In the genomic region with DNA sequence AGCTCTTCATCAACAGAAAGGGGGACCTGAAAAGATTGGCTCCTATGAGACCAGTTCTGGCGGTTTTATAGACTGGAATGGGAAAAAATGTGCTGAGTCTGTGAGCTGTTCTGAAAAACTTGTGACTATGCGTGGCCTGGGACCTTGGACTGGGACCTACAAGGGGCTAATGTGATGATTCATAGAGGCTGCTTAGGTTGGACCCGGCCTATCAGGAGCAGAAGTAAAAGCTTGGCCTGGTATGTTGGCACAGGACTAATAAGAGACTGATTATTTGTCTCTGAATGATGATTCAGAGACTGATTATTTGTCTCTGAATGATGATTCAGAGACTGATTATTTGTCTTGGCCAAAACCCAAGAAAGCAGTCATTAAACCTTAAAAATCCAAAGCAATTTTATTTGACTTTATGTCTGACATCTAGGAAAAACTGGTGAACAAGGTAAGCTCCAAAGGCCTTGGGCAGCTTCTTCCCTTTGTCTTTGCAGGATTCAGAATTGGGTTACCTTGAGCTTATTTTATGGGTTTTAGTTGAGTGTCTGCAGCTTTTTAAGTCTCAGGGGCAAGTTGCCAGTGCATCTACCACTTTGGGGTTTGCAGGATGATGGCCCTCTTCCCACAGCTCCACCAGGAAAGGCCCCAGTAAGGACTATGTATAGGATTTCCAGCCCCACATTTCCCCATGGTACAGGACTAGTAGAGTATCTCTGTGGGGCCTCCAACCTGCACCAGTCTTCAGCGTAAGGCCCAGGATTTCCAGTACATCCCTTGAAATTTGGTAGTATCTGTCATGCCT, we compare ENCODE assay signal across 21 cellular contexts.
DNase-seq lines count a peak whose midpoint lies in the region; TF ChIP-seq lines count a peak whose summit lies in the region.
"Had no signal": no experiment of that assay in that cellular context is flagged by ENCODE, and none has a peak within 500 bp of the region (broad histone marks: within the 10 kb centered on the region; RNA-seq: fewer than 3 reads in every experiment).

No MANE protein-coding gene starts in this region.

- no peaks in the 10 kb centered on the region for H3K9me2 ChIP-seq in MM.1S (replicated peaks; ENCODE audit: insufficient read depth, low read length)

- no peaks in the 10 kb centered on the region for H3F3A ChIP-seq in MM.1S (ENCODE audit: insufficient read depth, low read length)

- H3K27ac ChIP-seq in MM.1S (ENCODE audit: low read length), result no peak overlapping the region
- H3K27ac ChIP-seq: heart left ventricle, tibial nerve had no signal

- H3K36me3 ChIP-seq in MG63, result no peaks in the 10 kb centered on the region
- H3K36me3 ChIP-seq in MM.1S (replicated peaks; ENCODE audit: insufficient read depth, low read length), result no peaks in the 10 kb centered on the region
- H3K36me3 ChIP-seq: heart left ventricle, tibial nerve had no signal

- H3K4me1 ChIP-seq in MM.1S (ENCODE audit: low read length), result no peaks in the 10 kb centered on the region
- H3K4me1 ChIP-seq: heart left ventricle, tibial nerve had no signal

- no peak overlapping the region for H3K4me2 ChIP-seq in MM.1S (ENCODE audit: low read depth, low read length)
- H3K4me2 ChIP-seq: GM23338 had no signal

- no peak for TF ChIP-seq CTCF in MM.1S (IDR thresholded peaks at IDR 0.05; ENCODE audit: low read length)

- no peak overlapping the region for H3K9ac ChIP-seq in MM.1S (ENCODE audit: low read length)

- DNase-seq in GM03348 (ENCODE audit: low spot score), result peak; percentile 60
- peak; percentile 84 for DNase-seq in MG63
- DNase-seq in dermis blood vessel endothelial cell, result peak; percentile 3
- peak; percentile 31 for DNase-seq in skeletal muscle cell (ENCODE audit: low read depth)
- DNase-seq in NCI-H1417 treated with DMSO at 0.1 percent for 48 hours (lab: John Stamatoyannopoulos, UW), result no peak
- no peak for DNase-seq in NCI-H187 (lab: John Stamatoyannopoulos, UW)
- no peak for DNase-seq in MM.1S
- DNase-seq: activated CD4-positive, alpha-beta T cell treated with anti-CD3 and anti-CD28 coated beads for 48 hours; DND-41; effector memory CD8-positive, alpha-beta T cell; heart left ventricle; mesenchymal stem cell; naive thymus-derived CD4-positive, alpha-beta T cell; NCI-H2029; NCI-H345; occipital lobe; stimulated activated CD4-positive, alpha-beta T cell treated with anti-CD3 and anti-CD28 coated beads, Interleukin-4, amount 100 ng/mL, for 4 hours; T-helper 17 cell had no signal

- no peak overlapping the region for H2AFZ ChIP-seq in MM.1S (ENCODE audit: low read length)
- H2AFZ ChIP-seq: GM23338 had no signal

- no peaks in the 10 kb centered on the region for H3K79me2 ChIP-seq in MM.1S (ENCODE audit: low read length)

- H3K9me3 ChIP-seq in MG63, result peaks cover 2% of the 10 kb centered on the region; the same call in 1 of the 2 replicates
- no peaks in the 10 kb centered on the region for H3K9me3 ChIP-seq in MM.1S (replicated peaks; ENCODE audit: insufficient read depth, low read length)
- H3K9me3 ChIP-seq: heart left ventricle, tibial nerve had no signal

- H3K27me3 ChIP-seq in MG63, result no peaks in the 10 kb centered on the region
- H3K27me3 ChIP-seq in MM.1S (replicated peaks; ENCODE audit: insufficient read depth, low read length), result no peaks in the 10 kb centered on the region
- H3K27me3 ChIP-seq: heart left ventricle, tibial nerve had no signal

- no peak overlapping the region for H3K4me3 ChIP-seq in MG63
- H3K4me3 ChIP-seq in skeletal muscle cell (ENCODE audit: low read depth, low read length), result no peak overlapping the region
- H3K4me3 ChIP-seq in MM.1S (ENCODE audit: low read length), result no peak overlapping the region
- H3K4me3 ChIP-seq: GM23338, heart left ventricle, K562, tibial nerve had no signal

- no peaks in the 10 kb centered on the region for H4K20me1 ChIP-seq in MM.1S (ENCODE audit: insufficient read depth, low read length)

Comparison
In these comparisons a context has a peak if more than half of its experiments do, and no peak if none do; other contexts are left out.
1. DNase-seq: peak in GM03348 (single experiment), MG63 (single experiment), dermis blood vessel endothelial cell (single experiment) and skeletal muscle cell (single experiment); none in NCI-H1417 treated with DMSO at 0.1 percent for 48 hours (single experiment), NCI-H187 (0 of 2) and MM.1S (single experiment).